In the genomic region with DNA sequence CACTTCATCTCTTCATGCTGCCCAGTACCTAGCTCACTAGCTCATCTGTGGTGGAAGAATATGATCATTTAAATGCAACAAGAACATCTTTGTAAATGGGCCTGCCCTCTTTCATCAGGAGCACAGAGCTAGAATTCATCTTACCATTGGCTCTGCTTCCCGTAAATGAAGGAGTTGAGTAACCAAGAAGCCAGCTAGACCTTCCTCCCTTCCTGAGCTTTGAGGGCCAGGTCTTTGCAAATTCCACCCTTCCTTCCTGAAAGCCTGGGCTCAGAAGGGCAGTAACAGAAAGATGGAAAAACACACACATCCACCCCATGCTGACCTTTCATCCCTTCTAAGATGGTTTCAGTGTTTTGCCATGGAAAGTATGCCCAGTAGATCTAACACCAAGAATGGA, we compare ENCODE assay signal across 13 cellular contexts.
"Had no signal": no experiment of that assay in that cellular context is flagged by ENCODE, and none has a peak within 500 bp of the region (broad histone marks: within the 10 kb centered on the region; RNA-seq: fewer than 3 reads in every experiment).

No MANE protein-coding gene starts in this region.

- H3K9me3 ChIP-seq: prostate gland, suprapubic skin, upper lobe of right lung had no signal

- H3K27me3 ChIP-seq: cardiac muscle cell, suprapubic skin, upper lobe of right lung had no signal

- H3K4me1 ChIP-seq: prostate gland, suprapubic skin had no signal

- H3K4me3 ChIP-seq: cardiac muscle cell, lung, prostate gland, suprapubic skin, upper lobe of right lung had no signal

- H3K36me3 ChIP-seq: cardiac muscle cell, prostate gland, suprapubic skin, upper lobe of right lung had no signal

- H3K27ac ChIP-seq: cardiac muscle cell, prostate gland, suprapubic skin, upper lobe of right lung had no signal

- DNase-seq: activated CD4-positive, alpha-beta T cell treated with anti-CD3 and anti-CD28 coated beads for 1 hour; activated CD4-positive, alpha-beta T cell treated with anti-CD3 and anti-CD28 coated beads, Interleukin-2, amount 50 U/mL, for 48 hours; activated CD8-positive, alpha-beta memory T cell treated with anti-CD3 and anti-CD28 coated beads, Interleukin-2, amount 10 ng/mL, durations not matched to agents 7 days and 5 days; activated naive CD4-positive, alpha-beta T cell treated with anti-CD3 and anti-CD28 coated beads, Interleukin-2, amount 10 ng/mL, durations not matched to agents 7 days and 5 days; activated T-cell treated with anti-CD3 and anti-CD28 coated beads, Interleukin-2, amount 50 U/mL, for 1 hour; left cardiac atrium; nephron progenitor cell; T-helper 9 cell; upper lobe of right lung had no signal
